Comparison of ENCODE assay signal across 24 cellular contexts in genomic region chr13:111245781-111246384, GRCh38.
DNase-seq lines count a peak whose midpoint lies in the region; ATAC-seq and TF ChIP-seq lines count a peak whose summit lies in the region.
"Had no signal": no experiment of that assay in that cellular context is flagged by ENCODE, and none has a peak within 500 bp of the region (broad histone marks: within the 10 kb centered on the region; RNA-seq: fewer than 3 reads in every experiment).

No MANE protein-coding gene starts in this region.

- no peak overlapping the region for H3K4me3 Mint-ChIP-seq in stimulated activated naive CD8-positive, alpha-beta T cell treated with anti-CD3 and anti-CD28 coated beads, Interleukin-15, amount 100 ng/mL, for 72 hours
- H3K4me3 Mint-ChIP-seq: naive thymus-derived CD8-positive, alpha-beta T cell; type B pancreatic cell had no signal

- no peak overlapping the region for H3K27ac Mint-ChIP-seq in stimulated activated naive CD8-positive, alpha-beta T cell treated with anti-CD3 and anti-CD28 coated beads, Interleukin-15, amount 100 ng/mL, for 72 hours
- H3K27ac Mint-ChIP-seq: naive thymus-derived CD8-positive, alpha-beta T cell; type B pancreatic cell had no signal

- DNase-seq in stimulated activated naive CD8-positive, alpha-beta T cell treated with anti-CD3 and anti-CD28 coated beads, Interleukin-15, amount 100 ng/mL, for 72 hours, result no peak
- no peak for DNase-seq in stimulated activated naive CD8-positive, alpha-beta T cell treated with anti-CD3 and anti-CD28 coated beads, Interleukin-15, Interleukin-2, amounts not matched to agents 100 U/mL and 50 U/mL, for 24 hours
- DNase-seq in astrocyte of the hippocampus (ENCODE audit: low read depth, low spot score) (peak; percentile 64), fibroblast of pulmonary artery (ENCODE audit: low read depth) (peak; percentile 16), NCI-H1694 (lab: John Stamatoyannopoulos, UW) (no peak), caudate nucleus (lab: John Stamatoyannopoulos, UW) (no peak)
- DNase-seq in activated CD4-positive, alpha-beta T cell treated with anti-CD3 and anti-CD28 coated beads, Interleukin-2, amount 50 U/mL, for 4 hours, result no peak
- DNase-seq: activated CD8-positive, alpha-beta memory T cell treated with anti-CD3 and anti-CD28 coated beads, Interleukin-2, amount 50 U/mL, for 4 hours; activated effector memory CD4-positive, alpha-beta T cell treated with anti-CD3 and anti-CD28 coated beads, Interleukin-2, amount 50 U/mL, for 16 hours; effector CD4-positive, alpha-beta T cell; HCEC 1CT; heart left ventricle; naive thymus-derived CD8-positive, alpha-beta T cell; NCI-H1048; NCI-H187 treated with DMSO at 0.1 percent for 48 hours; ovary; right cardiac atrium; SK-N-SH had no signal

- no peak for TF ChIP-seq CTCF in fibroblast of pulmonary artery (IDR thresholded peaks at IDR 0.05; ENCODE audit: low read length, missing control alignments)

- peak; percentile 60 for ATAC-seq in stimulated activated naive CD8-positive, alpha-beta T cell treated with anti-CD3 and anti-CD28 coated beads, Interleukin-15, amount 100 ng/mL, for 72 hours
- ATAC-seq in stimulated activated naive CD8-positive, alpha-beta T cell treated with anti-CD3 and anti-CD28 coated beads, Interleukin-15, Interleukin-2, amounts not matched to agents 100 U/mL and 50 U/mL, for 24 hours, result no peak
- no peak for ATAC-seq in HG03159 (IDR thresholded peaks at IDR 0.05; ENCODE audit: unreplicated experiment)
- ATAC-seq: esophagus mucosa; heart left ventricle; left lobe of liver; naive thymus-derived CD8-positive, alpha-beta T cell; right cardiac atrium had no signal

- no peak overlapping the region for H3K27ac ChIP-seq in caudate nucleus (ENCODE audit: low read depth, low read length)
- H3K27ac ChIP-seq: heart left ventricle, KMS-11, ovary, RWPE1 had no signal

- H3K4me1 Mint-ChIP-seq in stimulated activated naive CD8-positive, alpha-beta T cell treated with anti-CD3 and anti-CD28 coated beads, Interleukin-15, amount 100 ng/mL, for 72 hours, result no peaks in the 10 kb centered on the region

- H3K4me3 ChIP-seq in fibroblast of pulmonary artery (replicated peaks; ENCODE audit: low read depth, low read length), result no peak overlapping the region
- H3K4me3 ChIP-seq: heart left ventricle, ovary had no signal

- no peaks in the 10 kb centered on the region for H3K9me3 Mint-ChIP-seq in stimulated activated naive CD8-positive, alpha-beta T cell treated with anti-CD3 and anti-CD28 coated beads, Interleukin-15, amount 100 ng/mL, for 72 hours
- H3K9me3 Mint-ChIP-seq: naive thymus-derived CD8-positive, alpha-beta T cell; type B pancreatic cell had no signal

- H3K27me3 Mint-ChIP-seq in stimulated activated naive CD8-positive, alpha-beta T cell treated with anti-CD3 and anti-CD28 coated beads, Interleukin-15, amount 100 ng/mL, for 72 hours, result no peaks in the 10 kb centered on the region
- H3K27me3 Mint-ChIP-seq: naive thymus-derived CD8-positive, alpha-beta T cell; type B pancreatic cell had no signal

Comparison
In these comparisons a context has a peak if more than half of its experiments do, and no peak if none do; other contexts are left out.
1. DNase-seq: peak in astrocyte of the hippocampus (single experiment) and fibroblast of pulmonary artery (single experiment); none in stimulated activated naive CD8-positive, alpha-beta T cell treated with anti-CD3 and anti-CD28 coated beads, Interleukin-15, amount 100 ng/mL, for 72 hours (0 of 2), stimulated activated naive CD8-positive, alpha-beta T cell treated with anti-CD3 and anti-CD28 coated beads, Interleukin-15, Interleukin-2, amounts not matched to agents 100 U/mL and 50 U/mL, for 24 hours (single experiment), NCI-H1694 (single experiment), activated CD4-positive, alpha-beta T cell treated with anti-CD3 and anti-CD28 coated beads, Interleukin-2, amount 50 U/mL, for 4 hours (0 of 2) and caudate nucleus (0 of 61).